10 cellular contexts compared by ENCODE assay signal in genomic region chr12:15886372-15887042, GRCh38. TPM values are rescaled to one million over a fixed set of nuclear protein-coding genes. Genes with fewer than 3 reads are reported as not detected.
DNase-seq lines count a peak whose midpoint lies in the region; ATAC-seq and TF ChIP-seq lines count a peak whose summit lies in the region.
"Had no signal": no experiment of that assay in that cellular context is flagged by ENCODE, and none has a peak within 500 bp of the region (broad histone marks: within the 10 kb centered on the region; RNA-seq: fewer than 3 reads in every experiment).

No MANE protein-coding gene starts in this region.

- DNase-seq in activated CD8-positive, alpha-beta T cell treated with anti-CD3 and anti-CD28 coated beads for 36 hours: no peak
- no peak for DNase-seq in activated CD8-positive, alpha-beta T cell treated with anti-CD3 and anti-CD28 coated beads, Interleukin-2, amount 10 ng/mL, durations not matched to agents 7 days and 5 days
- DNase-seq in NCI-H1105 treated with DMSO at 0.1 percent for 48 hours (lab: John Stamatoyannopoulos, UW) (peak; percentile 82), astrocyte of the cerebellum (ENCODE audit: low read depth) (peak; percentile 42), pons (ENCODE audit: low spot score) (peak; percentile 58), GOT3 (lab: John Stamatoyannopoulos, UW) (no peak), iPS-NIHi11 (ENCODE audit: low spot score) (no peak)

- peaks cover 58% of the 10 kb centered on the region for H3K4me1 Mint-ChIP-seq in activated CD8-positive, alpha-beta T cell treated with anti-CD3 and anti-CD28 coated beads for 36 hours (ENCODE audit: low read depth)
- peaks cover 48% of the 10 kb centered on the region for H3K4me1 Mint-ChIP-seq in activated CD8-positive, alpha-beta T cell treated with anti-CD3 and anti-CD28 coated beads, Interleukin-2, amount 10 ng/mL, durations not matched to agents 7 days and 5 days (ENCODE audit: low read depth)

- H3K27me3 Mint-ChIP-seq in activated CD8-positive, alpha-beta T cell treated with anti-CD3 and anti-CD28 coated beads for 36 hours: no peaks in the 10 kb centered on the region
- H3K27me3 Mint-ChIP-seq in activated CD8-positive, alpha-beta T cell treated with anti-CD3 and anti-CD28 coated beads, Interleukin-2, amount 10 ng/mL, durations not matched to agents 7 days and 5 days (ENCODE audit: low read depth): no peaks in the 10 kb centered on the region

- POLR2A ChIA-PET in activated CD8-positive, alpha-beta T cell treated with anti-CD3 and anti-CD28 coated beads for 36 hours (lab: Charles Lee): no interaction called here
- POLR2A ChIA-PET in activated CD8-positive, alpha-beta T cell treated with anti-CD3 and anti-CD28 coated beads, Interleukin-2, amount 10 ng/mL, durations not matched to agents 7 days and 5 days (lab: Charles Lee): no interaction called here

- peak overlapping the region; percentile 25 for H3K27ac Mint-ChIP-seq in activated CD8-positive, alpha-beta T cell treated with anti-CD3 and anti-CD28 coated beads for 36 hours
- H3K27ac Mint-ChIP-seq in activated CD8-positive, alpha-beta T cell treated with anti-CD3 and anti-CD28 coated beads, Interleukin-2, amount 10 ng/mL, durations not matched to agents 7 days and 5 days: no peak overlapping the region

- H3K9me3 Mint-ChIP-seq in activated CD8-positive, alpha-beta T cell treated with anti-CD3 and anti-CD28 coated beads for 36 hours: no peaks in the 10 kb centered on the region
- no peaks in the 10 kb centered on the region for H3K9me3 Mint-ChIP-seq in activated CD8-positive, alpha-beta T cell treated with anti-CD3 and anti-CD28 coated beads, Interleukin-2, amount 10 ng/mL, durations not matched to agents 7 days and 5 days (ENCODE audit: insufficient read depth)

- in situ Hi-C loops in astrocyte of the cerebellum (cut with HindIII; ENCODE audit: low sequenced_read_pairs): no loop called here

- peaks cover 52% of the 10 kb centered on the region for H3K36me3 Mint-ChIP-seq in activated CD8-positive, alpha-beta T cell treated with anti-CD3 and anti-CD28 coated beads for 36 hours (ENCODE audit: low read depth)
- H3K36me3 Mint-ChIP-seq in activated CD8-positive, alpha-beta T cell treated with anti-CD3 and anti-CD28 coated beads, Interleukin-2, amount 10 ng/mL, durations not matched to agents 7 days and 5 days (ENCODE audit: low read depth): peaks cover 47% of the 10 kb centered on the region

- H3K4me3 Mint-ChIP-seq in activated CD8-positive, alpha-beta T cell treated with anti-CD3 and anti-CD28 coated beads for 36 hours: no peak overlapping the region
- no peak overlapping the region for H3K4me3 Mint-ChIP-seq in activated CD8-positive, alpha-beta T cell treated with anti-CD3 and anti-CD28 coated beads, Interleukin-2, amount 10 ng/mL, durations not matched to agents 7 days and 5 days

- intact Hi-C loops in activated CD8-positive, alpha-beta T cell treated with anti-CD3 and anti-CD28 coated beads for 36 hours (cut with micrococcal nuclease): no loop called here

- ATAC-seq in activated CD8-positive, alpha-beta T cell treated with anti-CD3 and anti-CD28 coated beads for 36 hours: no peak
- ATAC-seq in activated CD8-positive, alpha-beta T cell treated with anti-CD3 and anti-CD28 coated beads, Interleukin-2, amount 10 ng/mL, durations not matched to agents 7 days and 5 days: no peak
- ATAC-seq in HG03442 (IDR thresholded peaks at IDR 0.05; ENCODE audit: unreplicated experiment): no peak

- no peak for TF ChIP-seq CTCF in activated CD8-positive, alpha-beta T cell treated with anti-CD3 and anti-CD28 coated beads for 36 hours (IDR thresholded peaks at IDR 0.05)
- TF ChIP-seq CTCF in astrocyte of the cerebellum (IDR thresholded peaks at IDR 0.05; ENCODE audit: low read depth, low read length, missing control alignments): no peak

- no peak overlapping the region for H3K4me3 ChIP-seq in astrocyte of the cerebellum (ENCODE audit: low read depth, low read length)
- H3K4me3 ChIP-seq: prostate gland, suprapubic skin had no signal

- CTCF ChIA-PET in activated CD8-positive, alpha-beta T cell treated with anti-CD3 and anti-CD28 coated beads for 36 hours (lab: Charles Lee): interaction anchor here (4.0 kb wide), 1 partner anchor 12 kb away, joined by 22 read pairs; no protein-coding TSS in a partner anchor
- CTCF ChIA-PET in activated CD8-positive, alpha-beta T cell treated with anti-CD3 and anti-CD28 coated beads, Interleukin-2, amount 10 ng/mL, durations not matched to agents 7 days and 5 days (lab: Charles Lee): interaction anchor here (4.7 kb wide), 1 partner anchor 12 kb away, joined by 32 read pairs; no protein-coding TSS in a partner anchor

RNA-seq across cellular contexts. Expression of gene STRAP, which starts 4.3 kb away (rescaled TPM):
- 100 to 1,000 TPM; 138 to 140 TPM for total RNA-seq in activated CD8-positive, alpha-beta T cell treated with anti-CD3 and anti-CD28 coated beads for 36 hours
- total RNA-seq in activated CD8-positive, alpha-beta T cell treated with anti-CD3 and anti-CD28 coated beads, Interleukin-2, amount 10 ng/mL, durations not matched to agents 7 days and 5 days: 10 to 100 TPM; 87.5 to 90.8 TPM

RNA-seq across cellular contexts. Expression of gene DERA, which starts 24.6 kb away (rescaled TPM):
- total RNA-seq in activated CD8-positive, alpha-beta T cell treated with anti-CD3 and anti-CD28 coated beads for 36 hours: 10 to 100 TPM; 24.5 to 28.3 TPM
- 10 to 100 TPM; 23.1 to 27.7 TPM for total RNA-seq in activated CD8-positive, alpha-beta T cell treated with anti-CD3 and anti-CD28 coated beads, Interleukin-2, amount 10 ng/mL, durations not matched to agents 7 days and 5 days

Comparison
In these comparisons a context has a peak if more than half of its experiments do, and no peak if none do; other contexts are left out.
1. DNase-seq: peak in NCI-H1105 treated with DMSO at 0.1 percent for 48 hours (single experiment), astrocyte of the cerebellum (single experiment) and pons (single experiment); none in activated CD8-positive, alpha-beta T cell treated with anti-CD3 and anti-CD28 coated beads for 36 hours (single experiment), activated CD8-positive, alpha-beta T cell treated with anti-CD3 and anti-CD28 coated beads, Interleukin-2, amount 10 ng/mL, durations not matched to agents 7 days and 5 days (single experiment), GOT3 (single experiment) and iPS-NIHi11 (single experiment).